Comparison of ENCODE assay signal across 1 cellular context in genomic region chr7:46619723-46620310, GRCh38.
TF ChIP-seq lines count a peak whose summit lies in the region.

No MANE protein-coding gene starts in this region.

TF ChIP-seq in SK-N-SH, 30 proteins besides CTCF, POLR2A, EP300 and RAD21 (continued from another document):
- TF ChIP-seq REST (IDR thresholded peaks at IDR 0.05; ENCODE audit: low read depth, low read length): no peak
- no peak for TF ChIP-seq YY1 (IDR thresholded peaks at IDR 0.05; ENCODE audit: low read depth)
- TF ChIP-seq NFIC (IDR thresholded peaks at IDR 0.05; ENCODE audit: borderline replicate concordance): no peak
- TF ChIP-seq GATA2 (CRISPR knock-in tag; IDR thresholded peaks at IDR 0.05): no peak
- no peak for TF ChIP-seq TCF12 (IDR thresholded peaks at IDR 0.05)
- TF ChIP-seq CHD2 (IDR thresholded peaks at IDR 0.05; ENCODE audit: low read length, partially characterized antibody): no peak
- TF ChIP-seq ZBTB33 (IDR thresholded peaks at IDR 0.05; ENCODE audit: borderline replicate concordance, low read depth): no peak
- TF ChIP-seq FOSL2 (IDR thresholded peaks at IDR 0.05; ENCODE audit: borderline replicate concordance, low read depth): no peak
- no peak for TF ChIP-seq ELF1 (IDR thresholded peaks at IDR 0.05)
- no peak for TF ChIP-seq RCOR1 (IDR thresholded peaks at IDR 0.05; ENCODE audit: low read length)
- TF ChIP-seq GABPA (IDR thresholded peaks at IDR 0.05; ENCODE audit: low read depth): no peak
- no peak for TF ChIP-seq EZH2phosphoT487 (IDR thresholded peaks at IDR 0.05; ENCODE audit: borderline replicate concordance, low read depth)
- TF ChIP-seq USF2 (IDR thresholded peaks at IDR 0.05; ENCODE audit: borderline replicate concordance, low read depth, low read length): no peak
